ENCODE assay signal across 12 cellular contexts in genomic region chr13:29402168-29402621, GRCh38.
DNase-seq lines count a peak whose midpoint lies in the region; ATAC-seq and TF ChIP-seq lines count a peak whose summit lies in the region.
"Had no signal": no experiment of that assay in that cellular context is flagged by ENCODE, and none has a peak within 500 bp of the region (broad histone marks: within the 10 kb centered on the region; RNA-seq: fewer than 3 reads in every experiment).

No MANE protein-coding gene starts in this region.

- no peaks in the 10 kb centered on the region for H3K36me3 Mint-ChIP-seq in nephron (ENCODE audit: low read depth)
- H3K36me3 Mint-ChIP-seq: CD4-positive, CD25-positive, alpha-beta regulatory T cell; natural killer cell treated with Interleukin-12 subunit alpha and Interleukin-12 subunit beta and Interleukin-15 and Interleukin-18, amount 100 ng/mL, for 72 hours had no signal

- ATAC-seq in GM18498 (IDR thresholded peaks at IDR 0.05; ENCODE audit: unreplicated experiment), result no peak
- ATAC-seq: activated T-cell treated with anti-CD3 and anti-CD28 coated beads, Interleukin-2, amount 50 U/mL, for 4 hours; gastroesophageal sphincter had no signal

- peak overlapping the region in 1 of 3 experiments; percentile 9 for H3K4me3 Mint-ChIP-seq in nephron
- H3K4me3 Mint-ChIP-seq: activated T-cell treated with anti-CD3 and anti-CD28 coated beads, Interleukin-2, amount 50 U/mL, for 4 hours; CD4-positive, CD25-positive, alpha-beta regulatory T cell; natural killer cell treated with Interleukin-12 subunit alpha and Interleukin-12 subunit beta and Interleukin-15 and Interleukin-18, amount 100 ng/mL, for 72 hours had no signal

- no peaks in the 10 kb centered on the region for H3K9me3 Mint-ChIP-seq in nephron
- H3K9me3 Mint-ChIP-seq: activated T-cell treated with anti-CD3 and anti-CD28 coated beads, Interleukin-2, amount 50 U/mL, for 4 hours; CD4-positive, CD25-positive, alpha-beta regulatory T cell; natural killer cell treated with Interleukin-12 subunit alpha and Interleukin-12 subunit beta and Interleukin-15 and Interleukin-18, amount 100 ng/mL, for 72 hours had no signal

- H3K4me1 Mint-ChIP-seq in nephron, result peaks cover 6% of the 10 kb centered on the region

- TF ChIP-seq CTCF in cardiac fibroblast (IDR thresholded peaks at IDR 0.05; ENCODE audit: low read depth, low read length), result no peak
- TF ChIP-seq CTCF in nephron (IDR thresholded peaks at IDR 0.05; ENCODE audit: unreplicated experiment in 3 of 3), result no peak

- peaks cover 12% of the 10 kb centered on the region for H3K27me3 ChIP-seq in MG63
- H3K27me3 ChIP-seq: gastroesophageal sphincter had no signal

- peaks cover 8% of the 10 kb centered on the region for H3K27me3 Mint-ChIP-seq in nephron (ENCODE audit: low read depth)
- H3K27me3 Mint-ChIP-seq: CD4-positive, CD25-positive, alpha-beta regulatory T cell had no signal

- H3K9me3 ChIP-seq in MG63, result no peaks in the 10 kb centered on the region
- H3K9me3 ChIP-seq: gastroesophageal sphincter had no signal

- no peaks in the 10 kb centered on the region for H3K36me3 ChIP-seq in MG63
- H3K36me3 ChIP-seq: gastroesophageal sphincter had no signal

- H3K4me3 ChIP-seq in MG63 (no peak overlapping the region), cardiac fibroblast (replicated peaks in 1 of 2; ENCODE audit: low read depth in 2 of 2, low read length in 2 of 2) (no peak overlapping the region)
- H3K4me3 ChIP-seq: gastroesophageal sphincter had no signal

- peak overlapping the region in 2 of 3 experiments; percentile 2 to 5 for H3K27ac Mint-ChIP-seq in nephron
- H3K27ac Mint-ChIP-seq: CD4-positive, CD25-positive, alpha-beta regulatory T cell; natural killer cell treated with Interleukin-12 subunit alpha and Interleukin-12 subunit beta and Interleukin-15 and Interleukin-18, amount 100 ng/mL, for 72 hours had no signal

- DNase-seq in Daoy (ENCODE audit: low read depth), result peak; percentile 56
- DNase-seq in MG63, result peak; percentile 80
- peak; percentile 1 to 9 for DNase-seq in cardiac fibroblast (ENCODE audit: low read depth in 2 of 2)
- no peak for DNase-seq in COLO829 (ENCODE audit: low spot score)
- no peak for DNase-seq in activated gamma-delta T cell treated with Interleukin-2 at 50 U/mL for 16 hours
- DNase-seq: activated T-cell treated with anti-CD3 and anti-CD28 coated beads, Interleukin-2, amount 50 U/mL, for 4 hours; CD4-positive, CD25-positive, alpha-beta regulatory T cell; NCI-H146 had no signal

Comparison
In these comparisons a context has a peak if more than half of its experiments do, and no peak if none do; other contexts are left out.
1. DNase-seq: peak in Daoy (single experiment), MG63 (single experiment) and cardiac fibroblast (2 of 2); none in COLO829 (single experiment) and activated gamma-delta T cell treated with Interleukin-2 at 50 U/mL for 16 hours (single experiment).